15 cellular contexts compared by ENCODE assay signal in genomic region chr18:74731097-74731496, GRCh38.
DNase-seq lines count a peak whose midpoint lies in the region; ATAC-seq and TF ChIP-seq lines count a peak whose summit lies in the region.
"Had no signal": no experiment of that assay in that cellular context is flagged by ENCODE, and none has a peak within 500 bp of the region (broad histone marks: within the 10 kb centered on the region; RNA-seq: fewer than 3 reads in every experiment).

No MANE protein-coding gene starts in this region.

- ATAC-seq in RWPE2 (ENCODE audit: low read depth), result peak; percentile 93
- no peak for ATAC-seq in GM19351 (IDR thresholded peaks at IDR 0.05; ENCODE audit: unreplicated experiment)
- ATAC-seq: activated T-helper 17 cell treated with anti-CD3 and anti-CD28 coated beads, Interleukin-2, amount 50 U/mL, for 72 hours had no signal

- H3K27me3 ChIP-seq in RWPE2 (ENCODE audit: insufficient read depth, poor library complexity, severe bottlenecking), result no peaks in the 10 kb centered on the region
- H3K27me3 ChIP-seq: adrenal gland had no signal

- DNase-seq in EH (ENCODE audit: low read depth) (peak; percentile 81), RWPE2 (ENCODE audit: low spot score) (no peak), fibroblast of gingiva (ENCODE audit: low read depth) (peak; percentile 28), skeletal muscle cell (ENCODE audit: low read depth) (peak; percentile 35), NCI-H146 treated with DMSO at 0.1 percent for 48 hours (lab: John Stamatoyannopoulos, UW; ENCODE audit: unreplicated experiment) (no peak), middle frontal gyrus (ENCODE audit: extremely low spot score, low spot score) (no peak), NOMO-1 treated with DMSO at 0.1 percent for 48 hours (lab: John Stamatoyannopoulos, UW; ENCODE audit: unreplicated experiment) (no peak)
- DNase-seq: adrenal gland, foreskin melanocyte, GDM1, NCI-H146, occipital lobe, SW 1271 had no signal

- no peaks in the 10 kb centered on the region for H3K36me3 ChIP-seq in RWPE2 (ENCODE audit: low read depth)
- H3K36me3 ChIP-seq: adrenal gland had no signal

- no peak for TF ChIP-seq CTCF in RWPE2 (IDR thresholded peaks at IDR 0.05; ENCODE audit: poor library complexity, severe bottlenecking)

- H3K9me3 ChIP-seq in RWPE2 (ENCODE audit: severe bottlenecking), result no peaks in the 10 kb centered on the region
- H3K9me3 ChIP-seq: adrenal gland had no signal

- H3K4me1 ChIP-seq in RWPE2 (ENCODE audit: insufficient read depth, poor library complexity, severe bottlenecking), result peaks cover 12% of the 10 kb centered on the region
- H3K4me1 ChIP-seq: adrenal gland had no signal

- H3K4me3 ChIP-seq in RWPE2 (ENCODE audit: severe bottlenecking), result no peak overlapping the region
- no peak overlapping the region for H3K4me3 ChIP-seq in skeletal muscle cell (ENCODE audit: low read depth, low read length)
- H3K4me3 ChIP-seq: adrenal gland had no signal

- peak overlapping the region; percentile 53 for H3K27ac ChIP-seq in RWPE2 (ENCODE audit: poor library complexity, severe bottlenecking)
- H3K27ac ChIP-seq: adrenal gland had no signal

Comparison
In these comparisons a context has a peak if more than half of its experiments do, and no peak if none do; other contexts are left out.
1. DNase-seq: peak in EH (single experiment), fibroblast of gingiva (single experiment) and skeletal muscle cell (single experiment); none in RWPE2 (single experiment), NCI-H146 treated with DMSO at 0.1 percent for 48 hours (single experiment), middle frontal gyrus (single experiment) and NOMO-1 treated with DMSO at 0.1 percent for 48 hours (single experiment).